Comparison of ENCODE assay signal across 8 cellular contexts in genomic region chr14:59630281-59630963, GRCh38. TPM values are rescaled to one million over a fixed set of nuclear protein-coding genes. Genes with fewer than 3 reads are reported as not detected.
DNase-seq lines count a peak whose midpoint lies in the region; ATAC-seq lines count a peak whose summit lies in the region.

No MANE protein-coding gene starts in this region.

- H3K4me3 Mint-ChIP-seq in activated CD4-positive, alpha-beta memory T cell treated with anti-CD3 and anti-CD28 coated beads, Interleukin-2, amount 10 ng/mL, durations not matched to agents 7 days and 5 days = no peak overlapping the region
- H3K4me3 Mint-ChIP-seq in T-cell = peak overlapping the region in 1 of 3 donors; percentile 23

- no peaks in the 10 kb centered on the region for H3K36me3 ChIP-seq in neuron (ENCODE audit: insufficient read depth, low read length)

- no peaks in the 10 kb centered on the region for H3K9me3 Mint-ChIP-seq in activated CD4-positive, alpha-beta memory T cell treated with anti-CD3 and anti-CD28 coated beads, Interleukin-2, amount 10 ng/mL, durations not matched to agents 7 days and 5 days
- H3K9me3 Mint-ChIP-seq in T-cell = peaks cover 0 to 11% (median 8%) of the 10 kb centered on the region in 3 donors

- no peak for ATAC-seq in T-cell (replicated peaks in 1 of 4)

- H3K9me3 ChIP-seq in neuron (ENCODE audit: low read length) = peaks cover 3% of the 10 kb centered on the region

- CTCF ChIA-PET in activated CD4-positive, alpha-beta memory T cell treated with anti-CD3 and anti-CD28 coated beads, Interleukin-2, amount 10 ng/mL, durations not matched to agents 7 days and 5 days (lab: Charles Lee) = no interaction called here
- CTCF ChIA-PET in T-cell (lab: Charles Lee) = no interaction called here

- DNase-seq in NCI-H446 (lab: John Stamatoyannopoulos, UW) (peak; percentile 21 to 80), ecto neural progenitor cell (ENCODE audit: low spot score) (peak; percentile 63), RPMI8226 (no peak), amniotic stem cell (lab: John Stamatoyannopoulos, UW) (no peak), T-cell (no peak)
- no peak for DNase-seq in activated CD4-positive, alpha-beta memory T cell treated with anti-CD3 and anti-CD28 coated beads, Interleukin-2, amount 10 ng/mL, durations not matched to agents 7 days and 5 days

- no peaks in the 10 kb centered on the region for H3K4me1 ChIP-seq in neuron (ENCODE audit: insufficient read depth, low read length)

- peak overlapping the region; percentile 82 for H2AFZ ChIP-seq in neuron (ENCODE audit: low read depth, low read length)

- H3K27ac Mint-ChIP-seq in activated CD4-positive, alpha-beta memory T cell treated with anti-CD3 and anti-CD28 coated beads, Interleukin-2, amount 10 ng/mL, durations not matched to agents 7 days and 5 days = no peak overlapping the region
- H3K27ac Mint-ChIP-seq in T-cell = no peak overlapping the region

- H3K27me3 Mint-ChIP-seq in activated CD4-positive, alpha-beta memory T cell treated with anti-CD3 and anti-CD28 coated beads, Interleukin-2, amount 10 ng/mL, durations not matched to agents 7 days and 5 days = peaks cover 40% of the 10 kb centered on the region
- peaks cover 48 to 63% of the 10 kb centered on the region in 2 donors for H3K27me3 Mint-ChIP-seq in T-cell

- no peaks in the 10 kb centered on the region for H3K4me1 Mint-ChIP-seq in activated CD4-positive, alpha-beta memory T cell treated with anti-CD3 and anti-CD28 coated beads, Interleukin-2, amount 10 ng/mL, durations not matched to agents 7 days and 5 days
- H3K4me1 Mint-ChIP-seq in T-cell = peaks cover 0 to 5% (median 2%) of the 10 kb centered on the region in 3 donors

- H3K4me3 ChIP-seq in GM08714 (ENCODE audit: low read length) = peak overlapping the region; percentile 25; the same call in 1 of the 2 replicates
- peak overlapping the region; percentile 37 for H3K4me3 ChIP-seq in neuron (ENCODE audit: low read length)

- no peaks in the 10 kb centered on the region for H3K36me3 Mint-ChIP-seq in activated CD4-positive, alpha-beta memory T cell treated with anti-CD3 and anti-CD28 coated beads, Interleukin-2, amount 10 ng/mL, durations not matched to agents 7 days and 5 days (ENCODE audit: low read depth)
- no peaks in the 10 kb centered on the region for H3K36me3 Mint-ChIP-seq in T-cell

- POLR2A ChIA-PET in activated CD4-positive, alpha-beta memory T cell treated with anti-CD3 and anti-CD28 coated beads, Interleukin-2, amount 10 ng/mL, durations not matched to agents 7 days and 5 days (lab: Charles Lee) = no interaction called here
- POLR2A ChIA-PET in T-cell (lab: Charles Lee) = no interaction called here

- H3K27me3 ChIP-seq in neuron (ENCODE audit: insufficient read depth, low read length) = peaks cover 44% of the 10 kb centered on the region

RNA-seq across cellular contexts. Expression of gene CCDC175, which starts 53.8 kb away (rescaled TPM):
- not detected for total RNA-seq in activated CD4-positive, alpha-beta memory T cell treated with anti-CD3 and anti-CD28 coated beads, Interleukin-2, amount 10 ng/mL, durations not matched to agents 7 days and 5 days
- total RNA-seq in T-cell = not detected

Comparison
In these comparisons a context has a peak if more than half of its experiments do, and no peak if none do; other contexts are left out.
1. DNase-seq: peak in NCI-H446 (2 of 2) and ecto neural progenitor cell (single experiment); none in activated CD4-positive, alpha-beta memory T cell treated with anti-CD3 and anti-CD28 coated beads, Interleukin-2, amount 10 ng/mL, durations not matched to agents 7 days and 5 days (single experiment), RPMI8226 (single experiment), amniotic stem cell (single experiment) and T-cell (0 of 34).